In genomic region chr20:52438326-52438963, GRCh38 we compare ENCODE assay signal across 15 cellular contexts.
"Had no signal": no experiment of that assay in that cellular context is flagged by ENCODE, and none has a peak within 500 bp of the region (broad histone marks: within the 10 kb centered on the region; RNA-seq: fewer than 3 reads in every experiment).

No MANE protein-coding gene starts in this region.

- H3K9me3 ChIP-seq: pancreas, testis, upper lobe of right lung had no signal

- H3K4me3 Mint-ChIP-seq: activated CD4-positive, alpha-beta memory T cell treated with anti-CD3 and anti-CD28 coated beads, Interleukin-2, amount 10 ng/mL, durations not matched to agents 7 days and 5 days; activated naive CD4-positive, alpha-beta T cell treated with anti-CD3 and anti-CD28 coated beads, Interleukin-2, amount 10 ng/mL, durations not matched to agents 7 days and 5 days; brain; stimulated activated naive CD8-positive, alpha-beta T cell treated with anti-CD3 and anti-CD28 coated beads, Interleukin-15, amount 100 ng/mL, for 72 hours had no signal

- H3K27me3 Mint-ChIP-seq: activated CD4-positive, alpha-beta memory T cell treated with anti-CD3 and anti-CD28 coated beads, Interleukin-2, amount 10 ng/mL, durations not matched to agents 7 days and 5 days; activated naive CD4-positive, alpha-beta T cell treated with anti-CD3 and anti-CD28 coated beads, Interleukin-2, amount 10 ng/mL, durations not matched to agents 7 days and 5 days; stimulated activated naive CD8-positive, alpha-beta T cell treated with anti-CD3 and anti-CD28 coated beads, Interleukin-15, amount 100 ng/mL, for 72 hours had no signal

- DNase-seq: activated CD4-positive, alpha-beta memory T cell treated with anti-CD3 and anti-CD28 coated beads, Interleukin-2, amount 10 ng/mL, durations not matched to agents 7 days and 5 days; activated CD4-positive, CD25-positive, alpha-beta regulatory T cell treated with anti-CD3 and anti-CD28 coated beads, Interleukin-2, amount 50 U/mL, for 72 hours; activated naive CD4-positive, alpha-beta T cell treated with anti-CD3 and anti-CD28 coated beads, Interleukin-2, amount 10 ng/mL, durations not matched to agents 7 days and 5 days; amniotic stem cell; dermis blood vessel endothelial cell; erythroblast; pancreas; stimulated activated CD4-positive, alpha-beta T cell treated with anti-CD3 and anti-CD28 coated beads, Interleukin-15, amount 100 ng/mL, for 24 hours; stimulated activated CD4-positive, alpha-beta T cell treated with anti-CD3 and anti-CD28 coated beads, Interleukin-4, amount 100 ng/mL, for 4 hours; stimulated activated naive CD8-positive, alpha-beta T cell treated with anti-CD3 and anti-CD28 coated beads, Interleukin-15, amount 100 ng/mL, for 72 hours; testis; upper lobe of right lung had no signal

- H3K36me3 Mint-ChIP-seq: activated naive CD4-positive, alpha-beta T cell treated with anti-CD3 and anti-CD28 coated beads, Interleukin-2, amount 10 ng/mL, durations not matched to agents 7 days and 5 days; brain had no signal

- H3K27ac Mint-ChIP-seq: activated CD4-positive, alpha-beta memory T cell treated with anti-CD3 and anti-CD28 coated beads, Interleukin-2, amount 10 ng/mL, durations not matched to agents 7 days and 5 days; activated naive CD4-positive, alpha-beta T cell treated with anti-CD3 and anti-CD28 coated beads, Interleukin-2, amount 10 ng/mL, durations not matched to agents 7 days and 5 days; activated T-helper 2 cell treated with anti-CD3 and anti-CD28 coated beads, Interferon-gamma antibody, Interleukin-2, Interleukin-4, amounts not matched to agents 10 μg/mL and 5 μg/mL and 100 μg/mL, durations not matched to agents 14 hours and 24 hours and 36 hours; brain; stimulated activated naive CD8-positive, alpha-beta T cell treated with anti-CD3 and anti-CD28 coated beads, Interleukin-15, amount 100 ng/mL, for 72 hours had no signal

- H3K27ac ChIP-seq: hepatocyte, pancreas, testis, upper lobe of right lung had no signal

- H3K4me1 Mint-ChIP-seq: activated CD4-positive, alpha-beta memory T cell treated with anti-CD3 and anti-CD28 coated beads, Interleukin-2, amount 10 ng/mL, durations not matched to agents 7 days and 5 days; activated naive CD4-positive, alpha-beta T cell treated with anti-CD3 and anti-CD28 coated beads, Interleukin-2, amount 10 ng/mL, durations not matched to agents 7 days and 5 days; stimulated activated naive CD8-positive, alpha-beta T cell treated with anti-CD3 and anti-CD28 coated beads, Interleukin-15, amount 100 ng/mL, for 72 hours had no signal

- H3K27me3 ChIP-seq: testis, upper lobe of right lung had no signal

- H3K4me1 ChIP-seq: pancreas, testis, upper lobe of right lung had no signal

- ATAC-seq: pancreas; stimulated activated naive CD8-positive, alpha-beta T cell treated with anti-CD3 and anti-CD28 coated beads, Interleukin-15, amount 100 ng/mL, for 72 hours; upper lobe of right lung had no signal

- H3K4me3 ChIP-seq: hepatocyte, pancreas, testis, upper lobe of right lung had no signal

- H3K9me3 Mint-ChIP-seq: activated CD4-positive, alpha-beta memory T cell treated with anti-CD3 and anti-CD28 coated beads, Interleukin-2, amount 10 ng/mL, durations not matched to agents 7 days and 5 days; activated naive CD4-positive, alpha-beta T cell treated with anti-CD3 and anti-CD28 coated beads, Interleukin-2, amount 10 ng/mL, durations not matched to agents 7 days and 5 days; stimulated activated naive CD8-positive, alpha-beta T cell treated with anti-CD3 and anti-CD28 coated beads, Interleukin-15, amount 100 ng/mL, for 72 hours had no signal

- H3K36me3 ChIP-seq: pancreas, upper lobe of right lung had no signal
